Comparison of ENCODE assay signal across 8 cellular contexts in genomic region chr11:124867700-124868099, GRCh38. TPM values are rescaled to one million over a fixed set of nuclear protein-coding genes. Genes with fewer than 3 reads are reported as not detected.
DNase-seq lines count a peak whose midpoint lies in the region; ATAC-seq and TF ChIP-seq lines count a peak whose summit lies in the region.

No MANE protein-coding gene starts in this region.

- no peaks in the 10 kb centered on the region for H3K36me3 ChIP-seq in Loucy (ENCODE audit: insufficient read depth, low read length)
- no peaks in the 10 kb centered on the region for H3K36me3 ChIP-seq in left lung

- H3K9me3 ChIP-seq in Loucy (ENCODE audit: insufficient read depth, low read depth, low read length) (no peaks in the 10 kb centered on the region), left lung (no peaks in the 10 kb centered on the region)

- H3K9ac ChIP-seq in Loucy (ENCODE audit: low read depth, low read length, poor library complexity, severe bottlenecking), result no peak overlapping the region

- no peaks in the 10 kb centered on the region for H3F3A ChIP-seq in Loucy (ENCODE audit: low read depth)

- no peak overlapping the region for H2AFZ ChIP-seq in Loucy (ENCODE audit: low read length)

- no peaks in the 10 kb centered on the region for H3K79me2 ChIP-seq in Loucy (ENCODE audit: insufficient read depth, low read length)

- DNase-seq in AML-193 (lab: John Stamatoyannopoulos, UW), result peak; percentile 4 to 8
- peak; percentile 61 for DNase-seq in astrocyte of the hippocampus (ENCODE audit: low read depth, low spot score)
- DNase-seq in left lung, result no peak
- DNase-seq in activated gamma-delta T cell treated with Interleukin-2 at 50 U/mL for 16 hours, result no peak

- intact Hi-C loops in left lung (cut with DNase I), result no loop called here

- H3K4me3 ChIP-seq in Loucy (ENCODE audit: low read length, poor library complexity, severe bottlenecking) (no peak overlapping the region), left lung (no peak overlapping the region)

- ATAC-seq in left lung, result peak; percentile 49
- no peak for ATAC-seq in HG02970 (IDR thresholded peaks at IDR 0.05; ENCODE audit: low FRiP score, unreplicated experiment)
- no peak for ATAC-seq in GM18520 (IDR thresholded peaks at IDR 0.05; ENCODE audit: unreplicated experiment)

- no peak overlapping the region for H3K27ac ChIP-seq in left lung

- TF ChIP-seq CTCF in GM12873 (IDR thresholded peaks at IDR 0.05; ENCODE audit: insufficient read depth, low read depth, low read length, missing control alignments), result peak; percentile 45
- TF ChIP-seq CTCF in Loucy (conservative IDR thresholded peaks at IDR 0.05; ENCODE audit: low read length), result peak; percentile 54
- peak; percentile 41 to 44 for TF ChIP-seq CTCF in left lung (IDR thresholded peaks at IDR 0.05)

- H3K27me3 ChIP-seq in Loucy (ENCODE audit: insufficient read depth, low read length, poor library complexity, severe bottlenecking) (no peaks in the 10 kb centered on the region), left lung (peaks cover 83 to 100% of the 10 kb centered on the region in 2 donors)

- H4K20me1 ChIP-seq in Loucy (ENCODE audit: insufficient read depth, low read length, poor library complexity, severe bottlenecking), result no peaks in the 10 kb centered on the region

- H3K4me2 ChIP-seq in Loucy (ENCODE audit: low read depth, low read length, poor library complexity, severe bottlenecking), result no peak overlapping the region

- H3K4me1 ChIP-seq in Loucy (ENCODE audit: insufficient read depth, low read length, poor library complexity, severe bottlenecking), result peaks cover 5% of the 10 kb centered on the region
- H3K4me1 ChIP-seq in left lung, result peaks cover 9 to 52% of the 10 kb centered on the region in 2 donors

- no peaks in the 10 kb centered on the region for H3K9me2 ChIP-seq in Loucy (replicated peaks; ENCODE audit: low read depth, low read length)

RNA-seq across cellular contexts. Expression of gene ROBO3, which starts 2.5 kb away (rescaled TPM):
- 10 to 100 TPM; 11.0 to 11.4 TPM for total RNA-seq in left lung

RNA-seq across cellular contexts. Expression of gene ROBO4, which starts 30.0 kb away (rescaled TPM):
- 10 to 100 TPM; 38.2 to 39.4 TPM for total RNA-seq in left lung

RNA-seq across cellular contexts. Expression of gene HEPN1, which starts 51.4 kb away (rescaled TPM):
- not detected for total RNA-seq in left lung

Comparison
In these comparisons a context has a peak if more than half of its experiments do, and no peak if none do; other contexts are left out.
1. DNase-seq: peak in AML-193 (2 of 2) and astrocyte of the hippocampus (single experiment); none in left lung (0 of 2) and activated gamma-delta T cell treated with Interleukin-2 at 50 U/mL for 16 hours (single experiment).
2. Peak in every context shown above with its lines, with median percentiles within 50 percentile points of each other: CTCF ChIP-seq.